8 cellular contexts compared by ENCODE assay signal in genomic region chr2:232365621-232366321, GRCh38. TPM values are rescaled to one million over a fixed set of nuclear protein-coding genes. Genes with fewer than 3 reads are reported as not detected.
DNase-seq lines count a peak whose midpoint lies in the region; ATAC-seq and TF ChIP-seq lines count a peak whose summit lies in the region.

No MANE protein-coding gene starts in this region.

- peaks cover 19 to 43% of the 10 kb centered on the region in 2 experiments for H3K4me1 Mint-ChIP-seq in H9
- H3K4me1 Mint-ChIP-seq in stimulated activated naive CD8-positive, alpha-beta T cell treated with anti-CD3 and anti-CD28 coated beads, Interleukin-15, amount 100 ng/mL, for 72 hours, result peaks cover 38% of the 10 kb centered on the region

- H3K4me2 ChIP-seq in H9 (ENCODE audit: insufficient read depth, insufficient read length, low read length) (no peak overlapping the region), SK-N-SH (no peak overlapping the region)

- H3T11ph ChIP-seq in H9 (ENCODE audit: low read length), result no peak overlapping the region

- H2BK15ac ChIP-seq in H9 (ENCODE audit: low read depth, low read length), result no peak overlapping the region

- no peak overlapping the region for H3K4me3 Mint-ChIP-seq in H9
- no peak overlapping the region for H3K4me3 Mint-ChIP-seq in stimulated activated naive CD8-positive, alpha-beta T cell treated with anti-CD3 and anti-CD28 coated beads, Interleukin-15, amount 100 ng/mL, for 72 hours

- POLR2A ChIA-PET in SK-N-SH (lab: Yijun Ruan, JAX), result interaction anchor here (0.6 kb wide), 1 partner anchor 49 kb away, joined by 3 read pairs; no protein-coding TSS in a partner anchor

- H4K5ac ChIP-seq in H9 (ENCODE audit: insufficient read length, low read depth, low read length), result no peak overlapping the region

- DNase-seq in BE2C (peak; percentile 49), H9 (peak; percentile 84), SK-N-SH (peak; percentile 73), Right ventricle myocardium superior (no peak), Ammon's horn (ENCODE audit: low spot score) (no peak), DMS114 treated with DMSO at 0.1 percent for 48 hours (lab: John Stamatoyannopoulos, UW; ENCODE audit: unreplicated experiment) (no peak)
- no peak for DNase-seq in stimulated activated naive CD8-positive, alpha-beta T cell treated with anti-CD3 and anti-CD28 coated beads, Interleukin-15, amount 100 ng/mL, for 72 hours

- H3K27ac ChIP-seq in H9 (ENCODE audit: insufficient read length, low read depth, low read length), result no peak overlapping the region
- H3K27ac ChIP-seq in SK-N-SH (ENCODE audit: low read depth in 2 of 2, low read length in 1 of 2), result no peak overlapping the region

- TF ChIP-seq CTCF in BE2C (IDR thresholded peaks at IDR 0.05; ENCODE audit: low read depth, low read length) (peak; percentile 46), H9 (conservative IDR thresholded peaks at IDR 0.05) (peak; percentile 67), SK-N-SH (IDR thresholded peaks at IDR 0.05) (peak; percentile 59)

- H2AK5ac ChIP-seq in H9 (ENCODE audit: insufficient read length, low read length), result no peak overlapping the region

- no peak overlapping the region for H3K27ac Mint-ChIP-seq in H9
- H3K27ac Mint-ChIP-seq in stimulated activated naive CD8-positive, alpha-beta T cell treated with anti-CD3 and anti-CD28 coated beads, Interleukin-15, amount 100 ng/mL, for 72 hours, result no peak overlapping the region

- no peaks in the 10 kb centered on the region for H3K79me1 ChIP-seq in H9 (ENCODE audit: insufficient read depth, low read depth, low read length, poor library complexity, severe bottlenecking)

- H3K4ac ChIP-seq in H9 (ENCODE audit: low read depth, low read length), result no peak overlapping the region

- no peak overlapping the region for H4K8ac ChIP-seq in H9 (replicated peaks; ENCODE audit: insufficient read length, low read depth, low read length)

- no peaks in the 10 kb centered on the region for H3K9me2 ChIP-seq in SK-N-SH

- H2BK120ac ChIP-seq in H9 (ENCODE audit: low read depth, low read length, poor library complexity, severe bottlenecking), result no peak overlapping the region

- H3K36me3 ChIP-seq in BE2C, result no peaks in the 10 kb centered on the region
- no peaks in the 10 kb centered on the region for H3K36me3 ChIP-seq in SK-N-SH (replicated peaks in 1 of 2; ENCODE audit: control insufficient read depth in 1 of 2, insufficient read depth in 2 of 2, low read length in 1 of 2)

- H3K36me3 Mint-ChIP-seq in H9 (ENCODE audit: insufficient read depth in 1 of 3, low read depth in 3 of 3), result peaks cover 2 to 6% (median 2%) of the 10 kb centered on the region in 3 experiments; a peak in 5 of 7 replicates

- H3K56ac ChIP-seq in H9 (ENCODE audit: insufficient read length, low read depth, low read length), result no peak overlapping the region

- no peaks in the 10 kb centered on the region for H3K9me3 ChIP-seq in BE2C
- no peaks in the 10 kb centered on the region for H3K9me3 ChIP-seq in H9 (ENCODE audit: control insufficient read depth, low read depth, low read length)
- no peaks in the 10 kb centered on the region for H3K9me3 ChIP-seq in SK-N-SH

- intact Hi-C loops in Right ventricle myocardium superior (cut with DNase I), result no loop called here

- H4K20me1 ChIP-seq in H9 (ENCODE audit: control insufficient read depth, insufficient read depth, insufficient read length) (no peaks in the 10 kb centered on the region), SK-N-SH (ENCODE audit: insufficient read depth) (no peaks in the 10 kb centered on the region)

- H3K14ac ChIP-seq in H9 (ENCODE audit: insufficient read depth, low read length), result no peak overlapping the region

- H2BK5ac ChIP-seq in H9 (ENCODE audit: insufficient read length, low read length), result no peak overlapping the region

- H3K27me3 ChIP-seq in BE2C, result no peaks in the 10 kb centered on the region
- no peaks in the 10 kb centered on the region for H3K27me3 ChIP-seq in H9 (ENCODE audit: insufficient read depth, low read length)
- H3K27me3 ChIP-seq in SK-N-SH (ENCODE audit: insufficient read depth), result no peaks in the 10 kb centered on the region

- no peak overlapping the region for H3K18ac ChIP-seq in H9 (ENCODE audit: insufficient read length, low read depth, low read length)

- ATAC-seq in Right ventricle myocardium superior (ENCODE audit: poor library complexity) (peak; percentile 57), HG03039 (IDR thresholded peaks at IDR 0.05; ENCODE audit: unreplicated experiment) (no peak)
- ATAC-seq in stimulated activated naive CD8-positive, alpha-beta T cell treated with anti-CD3 and anti-CD28 coated beads, Interleukin-15, amount 100 ng/mL, for 72 hours, result peak; percentile 79

- H4K91ac ChIP-seq in H9 (ENCODE audit: insufficient read length, low read depth, low read length), result no peak overlapping the region

- H3K4me1 ChIP-seq in BE2C (no peaks in the 10 kb centered on the region), H9 (ENCODE audit: insufficient read depth, low read length) (peaks cover 3% of the 10 kb centered on the region; the same call in 1 of the 2 replicates), SK-N-SH (ENCODE audit: control insufficient read depth in 1 of 2, insufficient read depth in 2 of 2, low read depth in 1 of 2, low read length in 1 of 2) (no peaks in the 10 kb centered on the region; a peak in 1 of 4 replicates)

- no peaks in the 10 kb centered on the region for H3F3A ChIP-seq in SK-N-SH (replicated peaks; ENCODE audit: insufficient read depth)

- TF ChIP-seq RAD21 in SK-N-SH (IDR thresholded peaks at IDR 0.05; ENCODE audit: low read length), result peak; percentile 41

- H2BK12ac ChIP-seq in H9 (ENCODE audit: insufficient read length, low read depth, low read length), result no peak overlapping the region

- H3K4me3 ChIP-seq in BE2C (ENCODE audit: low read depth, low read length) (no peak overlapping the region), SK-N-SH (ENCODE audit: low read depth in 2 of 2, low read length in 1 of 2) (no peak overlapping the region)

- H3K79me2 ChIP-seq in H9 (ENCODE audit: insufficient read depth, low read length) (no peaks in the 10 kb centered on the region), SK-N-SH (ENCODE audit: insufficient read depth) (no peaks in the 10 kb centered on the region)

- H2BK20ac ChIP-seq in H9 (ENCODE audit: low read depth, low read length, poor library complexity, severe bottlenecking), result no peak overlapping the region

- peaks cover 4% of the 10 kb centered on the region for H3K27me3 Mint-ChIP-seq in H9 (ENCODE audit: low read depth)
- H3K27me3 Mint-ChIP-seq in stimulated activated naive CD8-positive, alpha-beta T cell treated with anti-CD3 and anti-CD28 coated beads, Interleukin-15, amount 100 ng/mL, for 72 hours, result no peaks in the 10 kb centered on the region

- H3K9me3 Mint-ChIP-seq in H9, result peaks cover 0 to 5% of the 10 kb centered on the region in 2 experiments; a peak in 1 of 5 replicates
- peaks cover 0 to 5% of the 10 kb centered on the region in 2 donors for H3K9me3 Mint-ChIP-seq in stimulated activated naive CD8-positive, alpha-beta T cell treated with anti-CD3 and anti-CD28 coated beads, Interleukin-15, amount 100 ng/mL, for 72 hours

- no peak overlapping the region for H3K9ac ChIP-seq in H9 (ENCODE audit: extremely low read depth, insufficient read length, low read length)
- no peak overlapping the region for H3K9ac ChIP-seq in SK-N-SH

- no peak for TF ChIP-seq EP300 in SK-N-SH (IDR thresholded peaks at IDR 0.05; ENCODE audit: borderline replicate concordance in 1 of 2, low read depth in 1 of 2, low read length in 1 of 2)

- CTCF ChIA-PET in SK-N-SH (lab: Yijun Ruan, JAX), result interaction anchor here (0.6 to 1.2 kb wide), 6 partner anchors 11 to 459 kb away, joined by 3 to 4 read pairs (median 3); no protein-coding TSS in a partner anchor

- WGBS in H9 (ENCODE audit: extremely low coverage, insufficient read length, low lambda C conversion rate), result no CpG with 5 or more reads among the region's 20 CpGs
- 65% methylated on average over 12 of the region's 20 CpGs for WGBS in SK-N-SH (ENCODE audit: low lambda C conversion rate)

- H3K23me2 ChIP-seq in H9 (ENCODE audit: insufficient read length, low read depth, low read length, poor library complexity, severe bottlenecking), result no peaks in the 10 kb centered on the region

- H3K23ac ChIP-seq in H9 (ENCODE audit: insufficient read length, low read depth, low read length), result no peak overlapping the region

- no peak overlapping the region for H2AFZ ChIP-seq in H9 (ENCODE audit: low read length)
- H2AFZ ChIP-seq in SK-N-SH (ENCODE audit: low read depth), result no peak overlapping the region

TF ChIP-seq in SK-N-SH, 30 proteins besides CTCF, POLR2A, EP300 and RAD21 (continues in another document):
- TF ChIP-seq SMC3 (IDR thresholded peaks at IDR 0.05; ENCODE audit: low read depth, low read length), result peak; percentile 23; the same call in 1 of the 2 replicates
- TF ChIP-seq NFIC (IDR thresholded peaks at IDR 0.05; ENCODE audit: borderline replicate concordance), result no peak
- no peak for TF ChIP-seq JUND (IDR thresholded peaks at IDR 0.05)

RNA-seq across cellular contexts. Expression of gene ALPP, which starts 12.8 kb away (rescaled TPM):
- not detected for polyA plus RNA-seq in BE2C (2012; ENCODE audit: insufficient read depth, insufficient read length, low read depth)
- total RNA-seq in H9 (2021) (0.15 and 0.20 TPM in 2 replicates), Right ventricle myocardium superior (not detected)
- not detected in 2 replicates for polyA plus RNA-seq in SK-N-SH (2012; rRNA removed)
- polyA plus RNA-seq in SK-N-SH (2012; cell fraction: cytosol; rRNA removed), result not detected in 2 replicates
- polyA plus RNA-seq in SK-N-SH (2012; cell fraction: nucleus; rRNA removed), result not detected in 2 replicates

RNA-seq across cellular contexts. Expression of gene ALPG, which starts 40.9 kb away (rescaled TPM):
- polyA plus RNA-seq in BE2C (2012; ENCODE audit: insufficient read depth, insufficient read length, low read depth), result not detected
- total RNA-seq in H9 (2021) (1.3 and 1.4 TPM in 2 replicates), Right ventricle myocardium superior (not detected)
- not detected in 2 replicates for polyA plus RNA-seq in SK-N-SH (2012; rRNA removed)
- not detected in 2 replicates for polyA plus RNA-seq in SK-N-SH (2012; cell fraction: cytosol; rRNA removed)
- polyA plus RNA-seq in SK-N-SH (2012; cell fraction: nucleus; rRNA removed), result not detected in 2 replicates

Comparison
In these comparisons a context has a peak if more than half of its experiments do, and no peak if none do; other contexts are left out.
1. DNase-seq: peak in BE2C (single experiment), H9 (single experiment) and SK-N-SH (single experiment); none in Right ventricle myocardium superior (single experiment), stimulated activated naive CD8-positive, alpha-beta T cell treated with anti-CD3 and anti-CD28 coated beads, Interleukin-15, amount 100 ng/mL, for 72 hours (0 of 2), Ammon's horn (single experiment) and DMS114 treated with DMSO at 0.1 percent for 48 hours (single experiment).
2. Peak in every context shown above with its lines, with median percentiles within 50 percentile points of each other: CTCF ChIP-seq.